ENCODE assay signal across 22 cellular contexts in the genomic region with DNA sequence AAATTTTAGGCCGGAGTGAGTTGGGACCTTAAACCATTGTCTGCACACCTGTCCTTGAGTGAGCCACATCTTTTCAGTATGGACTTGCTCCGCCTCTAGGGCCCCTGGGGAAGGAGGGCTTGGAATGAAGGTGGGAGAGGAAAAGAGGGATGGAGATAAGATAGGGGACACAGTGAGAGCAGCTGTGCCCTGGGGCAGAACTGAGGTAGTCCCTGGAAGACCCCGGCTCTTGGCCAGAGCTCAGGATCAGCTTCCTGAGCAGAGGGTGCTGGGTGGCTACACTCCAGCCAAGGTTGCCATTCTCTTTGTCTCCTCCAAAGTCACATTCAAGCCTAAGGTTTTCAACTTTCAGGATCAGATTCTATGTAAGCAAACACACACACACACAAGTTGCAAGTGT.
DNase-seq lines count a peak whose midpoint lies in the region; ATAC-seq and TF ChIP-seq lines count a peak whose summit lies in the region.
"Had no signal": no experiment of that assay in that cellular context is flagged by ENCODE, and none has a peak within 500 bp of the region (broad histone marks: within the 10 kb centered on the region; RNA-seq: fewer than 3 reads in every experiment).

No MANE protein-coding gene starts in this region.

- no peaks in the 10 kb centered on the region for H3K9me3 Mint-ChIP-seq in activated CD8-positive, alpha-beta T cell treated with anti-CD3 and anti-CD28 coated beads, Interleukin-2, amount 10 ng/mL, durations not matched to agents 7 days and 5 days (ENCODE audit: insufficient read depth)
- no peaks in the 10 kb centered on the region for H3K9me3 Mint-ChIP-seq in activated CD8-positive, alpha-beta T cell treated with anti-CD3 and anti-CD28 coated beads for 36 hours
- H3K9me3 Mint-ChIP-seq: H9 had no signal

- H3K4me3 Mint-ChIP-seq in activated CD8-positive, alpha-beta T cell treated with anti-CD3 and anti-CD28 coated beads, Interleukin-2, amount 10 ng/mL, durations not matched to agents 7 days and 5 days: no peak overlapping the region
- no peak overlapping the region for H3K4me3 Mint-ChIP-seq in activated CD8-positive, alpha-beta T cell treated with anti-CD3 and anti-CD28 coated beads for 36 hours
- H3K4me3 Mint-ChIP-seq: H9, HFFc6 had no signal

- peak overlapping the region; percentile 14; the same call in 1 of the 2 replicates for H3K4me2 ChIP-seq in BLaER1
- H3K4me2 ChIP-seq in osteoblast (ENCODE audit: insufficient read depth, low read length): no peak overlapping the region

- no peak overlapping the region for H3K27ac ChIP-seq in BLaER1
- H3K27ac ChIP-seq in RWPE2 (ENCODE audit: poor library complexity, severe bottlenecking): no peak overlapping the region
- no peak overlapping the region for H3K27ac ChIP-seq in osteoblast (ENCODE audit: low read depth, low read length)
- H3K27ac ChIP-seq: 22Rv1, C4-2B, GM23248 had no signal

- no peaks in the 10 kb centered on the region for H3K79me2 ChIP-seq in osteoblast (ENCODE audit: insufficient read depth, low read length)

- H4K20me1 ChIP-seq in BLaER1 (no peaks in the 10 kb centered on the region), osteoblast (ENCODE audit: insufficient read depth, low read length) (peaks cover 3% of the 10 kb centered on the region)

- no peaks in the 10 kb centered on the region for H3K36me3 ChIP-seq in BLaER1
- H3K36me3 ChIP-seq in RWPE2 (ENCODE audit: low read depth): peaks cover under 1% of the 10 kb centered on the region; the same call in 1 of the 2 replicates
- no peaks in the 10 kb centered on the region for H3K36me3 ChIP-seq in osteoblast (ENCODE audit: insufficient read depth, low read length)

- CTCF ChIA-PET in activated CD8-positive, alpha-beta T cell treated with anti-CD3 and anti-CD28 coated beads, Interleukin-2, amount 10 ng/mL, durations not matched to agents 7 days and 5 days (lab: Charles Lee): interaction anchor here (0.6 to 6.2 kb wide), 3 partner anchors 8 to 26 kb away, joined by 3 to 87 read pairs (median 3); no protein-coding TSS in a partner anchor
- CTCF ChIA-PET in activated CD8-positive, alpha-beta T cell treated with anti-CD3 and anti-CD28 coated beads for 36 hours (lab: Charles Lee): interaction anchor here (0.8 to 6.8 kb wide), 3 partner anchors 9 to 137 kb away, joined by 3 to 101 read pairs (median 14); a partner anchor contains a TSS

- H3K9ac ChIP-seq in BLaER1: no peak overlapping the region
- H3K9ac ChIP-seq: GM23248 had no signal

- H2AFZ ChIP-seq in osteoblast (ENCODE audit: low read length): no peak overlapping the region
- H2AFZ ChIP-seq: GM23248 had no signal

- no peaks in the 10 kb centered on the region for H3K27me3 Mint-ChIP-seq in activated CD8-positive, alpha-beta T cell treated with anti-CD3 and anti-CD28 coated beads, Interleukin-2, amount 10 ng/mL, durations not matched to agents 7 days and 5 days (ENCODE audit: low read depth)
- no peaks in the 10 kb centered on the region for H3K27me3 Mint-ChIP-seq in activated CD8-positive, alpha-beta T cell treated with anti-CD3 and anti-CD28 coated beads for 36 hours

- H3K4me1 Mint-ChIP-seq in activated CD8-positive, alpha-beta T cell treated with anti-CD3 and anti-CD28 coated beads, Interleukin-2, amount 10 ng/mL, durations not matched to agents 7 days and 5 days (ENCODE audit: low read depth): peaks cover 32% of the 10 kb centered on the region
- peaks cover 19% of the 10 kb centered on the region for H3K4me1 Mint-ChIP-seq in activated CD8-positive, alpha-beta T cell treated with anti-CD3 and anti-CD28 coated beads for 36 hours (ENCODE audit: low read depth)

- peaks cover 10% of the 10 kb centered on the region for H3K36me3 Mint-ChIP-seq in activated CD8-positive, alpha-beta T cell treated with anti-CD3 and anti-CD28 coated beads, Interleukin-2, amount 10 ng/mL, durations not matched to agents 7 days and 5 days (ENCODE audit: low read depth)
- H3K36me3 Mint-ChIP-seq in activated CD8-positive, alpha-beta T cell treated with anti-CD3 and anti-CD28 coated beads for 36 hours (ENCODE audit: low read depth): peaks cover 13% of the 10 kb centered on the region

- H3K27me3 ChIP-seq in BLaER1: no peaks in the 10 kb centered on the region
- no peaks in the 10 kb centered on the region for H3K27me3 ChIP-seq in RWPE2 (ENCODE audit: insufficient read depth, poor library complexity, severe bottlenecking)
- no peaks in the 10 kb centered on the region for H3K27me3 ChIP-seq in osteoblast (ENCODE audit: insufficient read depth, low read length)

- ATAC-seq in activated CD8-positive, alpha-beta T cell treated with anti-CD3 and anti-CD28 coated beads, Interleukin-2, amount 10 ng/mL, durations not matched to agents 7 days and 5 days: no peak
- no peak for ATAC-seq in activated CD8-positive, alpha-beta T cell treated with anti-CD3 and anti-CD28 coated beads for 36 hours
- no peak for ATAC-seq in RWPE2 (ENCODE audit: low read depth)
- ATAC-seq in HG02678 (IDR thresholded peaks at IDR 0.05; ENCODE audit: unreplicated experiment): no peak
- no peak for ATAC-seq in GM19035 (IDR thresholded peaks at IDR 0.05; ENCODE audit: unreplicated experiment)
- ATAC-seq: GM12878 had no signal

- peaks cover 55% of the 10 kb centered on the region for H3K4me1 ChIP-seq in BLaER1
- peaks cover 9% of the 10 kb centered on the region for H3K4me1 ChIP-seq in RWPE2 (ENCODE audit: insufficient read depth, poor library complexity, severe bottlenecking)
- H3K4me1 ChIP-seq in osteoblast (ENCODE audit: insufficient read depth, low read length): peaks cover 13% of the 10 kb centered on the region
- H3K4me1 ChIP-seq: Caco-2 had no signal

- TF ChIP-seq CTCF in activated CD8-positive, alpha-beta T cell treated with anti-CD3 and anti-CD28 coated beads for 36 hours (IDR thresholded peaks at IDR 0.05): no peak
- TF ChIP-seq CTCF in RWPE2 (IDR thresholded peaks at IDR 0.05; ENCODE audit: poor library complexity, severe bottlenecking): no peak
- TF ChIP-seq CTCF in osteoblast (IDR thresholded peaks at IDR 0.05; ENCODE audit: extremely low read depth, low read depth, low read length): no peak

- no peak overlapping the region for H3K4me3 ChIP-seq in BLaER1
- no peak overlapping the region for H3K4me3 ChIP-seq in RWPE2 (ENCODE audit: severe bottlenecking)
- H3K4me3 ChIP-seq in osteoblast (ENCODE audit: insufficient read depth, low read length): no peak overlapping the region
- H3K4me3 ChIP-seq: GM12878, GM23248 had no signal

- no peak for DNase-seq in activated CD8-positive, alpha-beta T cell treated with anti-CD3 and anti-CD28 coated beads, Interleukin-2, amount 10 ng/mL, durations not matched to agents 7 days and 5 days
- DNase-seq in activated CD8-positive, alpha-beta T cell treated with anti-CD3 and anti-CD28 coated beads for 36 hours: no peak
- DNase-seq in RWPE2 (ENCODE audit: low spot score) (peak; percentile 9), osteoblast (ENCODE audit: insufficient read length, low spot score, missing footprints) (peak; percentile 5), activated gamma-delta T cell treated with Interleukin-2 at 50 U/mL for 16 hours (no peak)
- DNase-seq: Caco-2, DMS 273 treated with DMSO at 0.1 percent for 48 hours, DMS79 treated with DMSO at 0.1 percent for 48 hours, GM23248, H9, HFFc6, NCI-H1694, NCI-H2081 treated with DMSO at 0.1 percent for 48 hours, NCI-H2171 treated with DMSO at 0.1 percent for 48 hours, NCI-H524 treated with DMSO at 0.1 percent for 48 hours, SHP77 had no signal

- intact Hi-C loops in activated CD8-positive, alpha-beta T cell treated with anti-CD3 and anti-CD28 coated beads for 36 hours (cut with micrococcal nuclease): no loop called here

- no peaks in the 10 kb centered on the region for H3K9me3 ChIP-seq in BLaER1
- no peaks in the 10 kb centered on the region for H3K9me3 ChIP-seq in RWPE2 (ENCODE audit: severe bottlenecking)
- no peaks in the 10 kb centered on the region for H3K9me3 ChIP-seq in osteoblast (ENCODE audit: low read depth, low read length)
- H3K9me3 ChIP-seq: Caco-2 had no signal

- H3K27ac Mint-ChIP-seq in activated CD8-positive, alpha-beta T cell treated with anti-CD3 and anti-CD28 coated beads, Interleukin-2, amount 10 ng/mL, durations not matched to agents 7 days and 5 days: peak overlapping the region; percentile 11
- no peak overlapping the region for H3K27ac Mint-ChIP-seq in activated CD8-positive, alpha-beta T cell treated with anti-CD3 and anti-CD28 coated beads for 36 hours
- H3K27ac Mint-ChIP-seq: HFFc6 had no signal

- POLR2A ChIA-PET in activated CD8-positive, alpha-beta T cell treated with anti-CD3 and anti-CD28 coated beads, Interleukin-2, amount 10 ng/mL, durations not matched to agents 7 days and 5 days (lab: Charles Lee): interaction anchor here (0.7 kb wide), 1 partner anchor 21 kb away, joined by 3 read pairs; no protein-coding TSS in a partner anchor
- POLR2A ChIA-PET in activated CD8-positive, alpha-beta T cell treated with anti-CD3 and anti-CD28 coated beads for 36 hours (lab: Charles Lee): interaction anchor here (7.2 kb wide), 1 partner anchor 17 kb away, joined by 133 read pairs; no protein-coding TSS in a partner anchor

Comparison
In these comparisons a context has a peak if more than half of its experiments do, and no peak if none do; other contexts are left out.
1. DNase-seq: peak in RWPE2 (single experiment) and osteoblast (single experiment); none in activated CD8-positive, alpha-beta T cell treated with anti-CD3 and anti-CD28 coated beads, Interleukin-2, amount 10 ng/mL, durations not matched to agents 7 days and 5 days (single experiment), activated CD8-positive, alpha-beta T cell treated with anti-CD3 and anti-CD28 coated beads for 36 hours (single experiment) and activated gamma-delta T cell treated with Interleukin-2 at 50 U/mL for 16 hours (single experiment).